Comparison of ENCODE assay signal across 13 cellular contexts in the genomic region with DNA sequence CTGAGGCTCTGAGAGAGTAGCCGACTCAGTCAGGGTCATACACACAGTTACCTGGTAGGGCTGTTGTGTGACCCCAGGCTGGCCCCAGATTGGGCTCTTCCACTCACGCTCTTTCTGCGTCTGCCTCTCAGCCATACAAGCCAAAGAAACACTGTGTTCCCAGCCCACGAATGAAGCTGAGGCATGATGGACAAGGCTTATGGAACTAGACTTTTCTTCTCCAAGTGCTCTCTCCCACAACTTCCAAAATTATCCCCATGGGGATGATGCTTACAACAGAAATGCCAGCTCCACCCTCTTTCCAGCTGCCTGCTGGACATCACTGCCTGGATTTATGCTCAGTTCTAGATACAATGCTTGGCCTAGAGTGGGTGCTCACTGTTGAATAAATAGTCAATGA.
DNase-seq lines count a peak whose midpoint lies in the region; ATAC-seq and TF ChIP-seq lines count a peak whose summit lies in the region.
"Had no signal": no experiment of that assay in that cellular context is flagged by ENCODE, and none has a peak within 500 bp of the region (broad histone marks: within the 10 kb centered on the region; RNA-seq: fewer than 3 reads in every experiment).

No MANE protein-coding gene starts in this region.

- no peak for ATAC-seq in GM21717 (IDR thresholded peaks at IDR 0.05; ENCODE audit: unreplicated experiment)

- in situ Hi-C loops in mammary epithelial cell (cut with MboI; ENCODE audit: low sequenced_read_pairs in 2 of 2): no loop called here

- H3K4me2 ChIP-seq in mammary epithelial cell (ENCODE audit: insufficient read depth, low read depth, low read length): no peak overlapping the region

- TF ChIP-seq CTCF in breast epithelium (IDR thresholded peaks at IDR 0.05) (no peak), mammary epithelial cell (conservative IDR thresholded peaks at IDR 0.05 in 1 of 2, IDR thresholded peaks at IDR 0.05 in 1 of 2; ENCODE audit: extremely low read depth in 1 of 2, insufficient read depth in 1 of 2, low read depth in 1 of 2, low read length in 2 of 2) (no peak), fibroblast of mammary gland (conservative IDR thresholded peaks at IDR 0.05; ENCODE audit: control insufficient read depth, insufficient read depth, low read depth, low read length) (no peak), progenitor cell of endocrine pancreas (IDR thresholded peaks at IDR 0.05; ENCODE audit: unreplicated experiment) (no peak), thyroid gland (IDR thresholded peaks at IDR 0.05) (no peak)

- H3K9me3 ChIP-seq in breast epithelium (no peaks in the 10 kb centered on the region), mammary epithelial cell (replicated peaks; ENCODE audit: insufficient read depth, low read length) (no peaks in the 10 kb centered on the region), thyroid gland (no peaks in the 10 kb centered on the region)

- H3K9me3 Mint-ChIP-seq in progenitor cell of endocrine pancreas (ENCODE audit: low read depth): no peaks in the 10 kb centered on the region

- H4K20me1 ChIP-seq in mammary epithelial cell (ENCODE audit: insufficient read depth, low read length): no peaks in the 10 kb centered on the region

- H3K4me3 Mint-ChIP-seq in progenitor cell of endocrine pancreas (ENCODE audit: low read depth): no peak overlapping the region

- H3K4me1 ChIP-seq in breast epithelium (peaks cover 0 to 18% of the 10 kb centered on the region in 2 donors), mammary epithelial cell (ENCODE audit: insufficient read depth, low read length) (peaks cover 30% of the 10 kb centered on the region), thyroid gland (peaks cover 0 to 21% of the 10 kb centered on the region in 2 donors)

- H3K4me3 ChIP-seq in breast epithelium: no peak overlapping the region
- no peak overlapping the region for H3K4me3 ChIP-seq in mammary epithelial cell (replicated peaks in 1 of 3; ENCODE audit: insufficient read depth in 1 of 3, low read depth in 2 of 3, low read length in 3 of 3)
- no peak overlapping the region for H3K4me3 ChIP-seq in fibroblast of mammary gland (ENCODE audit: control insufficient read depth, low read depth, low read length)
- no peak overlapping the region for H3K4me3 ChIP-seq in thyroid gland (replicated peaks in 1 of 3)

- no TSS peak for BruUV-seq in mammary epithelial cell (replicated peaks; lab: Mats Ljungman, UMichigan)

- dilution Hi-C loops in mammary epithelial cell (cut with HindIII; ENCODE audit: low sequenced_read_pairs): no loop called here

- H3K27ac Mint-ChIP-seq in progenitor cell of endocrine pancreas: peak overlapping the region; percentile 26

- TF ChIP-seq POLR2A in breast epithelium (IDR thresholded peaks at IDR 0.05) (no peak), thyroid gland (IDR thresholded peaks at IDR 0.05) (no peak)

- H3K4me1 Mint-ChIP-seq in progenitor cell of endocrine pancreas (ENCODE audit: low read depth): peaks cover 49% of the 10 kb centered on the region

- peaks cover 20% of the 10 kb centered on the region for H3K27me3 Mint-ChIP-seq in progenitor cell of endocrine pancreas
- H3K27me3 Mint-ChIP-seq: stimulated activated naive CD8-positive, alpha-beta T cell treated with anti-CD3 and anti-CD28 coated beads, Interleukin-15, amount 100 ng/mL, for 72 hours had no signal

- no peak overlapping the region for H2AFZ ChIP-seq in mammary epithelial cell (ENCODE audit: low read depth, low read length)

- H3K36me3 Mint-ChIP-seq in progenitor cell of endocrine pancreas (ENCODE audit: insufficient read depth): no peaks in the 10 kb centered on the region

- H3K27ac ChIP-seq in breast epithelium (peak overlapping the region; percentile 36 to 43), mammary epithelial cell (ENCODE audit: insufficient read depth, low read depth, low read length) (no peak overlapping the region), thyroid gland (peak overlapping the region in 1 of 3 donors; percentile 4)

- no peaks in the 10 kb centered on the region for H3K27me3 ChIP-seq in breast epithelium
- no peaks in the 10 kb centered on the region for H3K27me3 ChIP-seq in mammary epithelial cell (ENCODE audit: insufficient read depth, low read length)
- H3K27me3 ChIP-seq in thyroid gland: no peaks in the 10 kb centered on the region

- H3K36me3 ChIP-seq in breast epithelium: no peaks in the 10 kb centered on the region
- no peaks in the 10 kb centered on the region for H3K36me3 ChIP-seq in mammary epithelial cell (ENCODE audit: insufficient read depth, low read length)
- H3K36me3 ChIP-seq in thyroid gland: no peaks in the 10 kb centered on the region

- CTCF ChIA-PET in mammary epithelial cell (lab: Charles Lee; ENCODE audit: low non-redundant PET): no interaction called here

- intact Hi-C loops in breast epithelium (cut with DNase I; ENCODE audit: low total_unique reads) (no loop called here), mammary epithelial cell (cut with micrococcal nuclease) (no loop called here), thyroid gland (cut with DNase I) (no loop called here), head of caudate nucleus (cut with DNase I) (no loop called here)

- 98% methylated on average over 4 of the region's 4 CpGs for WGBS in mammary epithelial cell (ENCODE audit: low coverage, missing lambda C conversion rate)
- 68 to 87% methylated on average over 4 of the region's 4 CpGs for WGBS in thyroid gland, 2 donors

- H3K79me2 ChIP-seq in mammary epithelial cell (ENCODE audit: insufficient read depth, low read length): no peaks in the 10 kb centered on the region

- no peak overlapping the region for H3K9ac ChIP-seq in mammary epithelial cell (ENCODE audit: insufficient read depth, low read length)

- DNase-seq in breast epithelium (ENCODE audit: low spot score in 2 of 2) (no peak), mammary epithelial cell (no peak), fibroblast of mammary gland (ENCODE audit: low read depth) (peak; percentile 84), progenitor cell of endocrine pancreas (ENCODE audit: low spot score, unreplicated experiment) (no peak), NCI-H526 (lab: John Stamatoyannopoulos, UW) (no peak), thyroid gland (no peak), head of caudate nucleus (no peak)
- DNase-seq: activated CD4-positive, alpha-beta T cell treated with anti-CD3 and anti-CD28 coated beads, Interleukin-2, amount 50 U/mL, for 48 hours; cerebellar nuclear complex; kidney glomerular epithelial cell; NCI-H187 had no signal
